1 cellular context compared by ENCODE assay signal in genomic region chr14:105021656-105022275, GRCh38.
TF ChIP-seq lines count a peak whose summit lies in the region.

No MANE protein-coding gene starts in this region.

TF ChIP-seq in HCT116, 20 proteins besides CTCF, POLR2A, EP300 and RAD21:
- TF ChIP-seq ELF1 (IDR thresholded peaks at IDR 0.05; ENCODE audit: borderline replicate concordance, low read depth): no peak
- no peak for TF ChIP-seq SRF (IDR thresholded peaks at IDR 0.05; ENCODE audit: low read depth)
- no peak for TF ChIP-seq FOSL1 (IDR thresholded peaks at IDR 0.05; ENCODE audit: low read depth)
- TF ChIP-seq TCF7L2 (IDR thresholded peaks at IDR 0.05; ENCODE audit: borderline replicate concordance, extremely low read depth, insufficient read depth, insufficient read length): peak; percentile 50
